ENCODE assay signal across 1 cellular context in genomic region chr11:67045314-67045713, GRCh38.
TF ChIP-seq lines count a peak whose summit lies in the region.

No MANE protein-coding gene starts in this region.

TF ChIP-seq in K562, 482 proteins besides CTCF, POLR2A, EP300 and RAD21 (continued from another document):
- TF ChIP-seq JUN (IDR thresholded peaks at IDR 0.05; ENCODE audit: borderline replicate concordance, low read depth, low read length) (peak; percentile 65; the same call in 1 of the 2 replicates), JUN (CRISPR knock-in tag; IDR thresholded peaks at IDR 0.05; ENCODE audit: borderline replicate concordance) (no peak), BDP1 (IDR thresholded peaks at IDR 0.05; ENCODE audit: insufficient read depth, insufficient read length) (no peak), CBX3 (IDR thresholded peaks at IDR 0.05; ENCODE audit: borderline replicate concordance in 1 of 2, low read length in 2 of 2) (0 out of 3 replicates have a peak, but pooled peaks of 1 of the 2 experiments have one; percentile 36), ATF1 (CRISPR knock-in tag; IDR thresholded peaks at IDR 0.05) (no peak), ATF1 (tag; IDR thresholded peaks at IDR 0.05) (peak; percentile 29; the same call in 1 of the 2 replicates), ZNF121 (CRISPR knock-in tag; conservative IDR thresholded peaks at IDR 0.05) (no peak), ESRRA (IDR thresholded peaks at IDR 0.05; ENCODE audit: borderline replicate concordance, low read depth) (peak; percentile 12; the same call in 1 of the 2 replicates), ZFP36 (IDR thresholded peaks at IDR 0.05; ENCODE audit: low read depth, low read length, partially characterized antibody) (peak; percentile 25), RBM22 (IDR thresholded peaks at IDR 0.05; ENCODE audit: low read depth, low read length, poor library complexity, severe bottlenecking) (no peak), ZFP30 (CRISPR knock-in tag; IDR thresholded peaks at IDR 0.05; ENCODE audit: borderline replicate concordance) (no peak), KDM1A (IDR thresholded peaks at IDR 0.05) (peak; percentile 64 to 84; a peak in 3 of 4 replicates), PTTG1 (tag; IDR thresholded peaks at IDR 0.05; ENCODE audit: low read depth) (no peak), USF1 (CRISPR knock-in tag; IDR thresholded peaks at IDR 0.05) (peak; percentile 32; the same call in 1 of the 2 replicates), FOSL1 (tag; conservative IDR thresholded peaks at IDR 0.05) (peak; percentile 72), TRIM24 (IDR thresholded peaks at IDR 0.05) (no peak), GABPA (tag; conservative IDR thresholded peaks at IDR 0.05; ENCODE audit: low read depth) (no peak), EGR1 (conservative IDR thresholded peaks at IDR 0.05) (peak; percentile 59), RCOR1 (IDR thresholded peaks at IDR 0.05; ENCODE audit: borderline replicate concordance in 1 of 2, low read depth in 2 of 2, low read length in 2 of 2) (peak in 1 of 2 experiments; percentile 68; a peak in 2 of 4 replicates), NKRF (IDR thresholded peaks at IDR 0.05; ENCODE audit: borderline replicate concordance) (no peak), GABPB1 (CRISPR knock-in tag; IDR thresholded peaks at IDR 0.05) (no peak), BCOR (IDR thresholded peaks at IDR 0.05) (peak; percentile 88), CREM (IDR thresholded peaks at IDR 0.05; ENCODE audit: low read depth) (peak; percentile 68), ADNP (tag; IDR thresholded peaks at IDR 0.05) (peak; percentile 72; the same call in 1 of the 2 replicates), ZBTB17 (CRISPR knock-in tag; IDR thresholded peaks at IDR 0.05) (no peak), JUND (IDR thresholded peaks at IDR 0.05; ENCODE audit: borderline replicate concordance, low read depth, low read length) (peak; percentile 63; the same call in 1 of the 2 replicates), JUND (tag; IDR thresholded peaks at IDR 0.05; ENCODE audit: borderline replicate concordance, low read depth, low read length) (no peak), RBM25 (IDR thresholded peaks at IDR 0.05; ENCODE audit: low read depth, low read length, severe bottlenecking) (peak; percentile 70), ATF3 (IDR thresholded peaks at IDR 0.05) (peak; percentile 70), ATF3 (CRISPR knock-in tag; conservative IDR thresholded peaks at IDR 0.05) (no peak), CREB3 (tag; conservative IDR thresholded peaks at IDR 0.05; ENCODE audit: low read depth) (no peak), NRF1 (conservative IDR thresholded peaks at IDR 0.05 in 1 of 2, IDR thresholded peaks at IDR 0.05 in 1 of 2) (peak in 1 of 2 experiments; percentile 9; a peak in 1 of 4 replicates), SMARCA5 (IDR thresholded peaks at IDR 0.05) (peak; percentile 88), KDM4B (IDR thresholded peaks at IDR 0.05; ENCODE audit: borderline replicate concordance in 2 of 2, low read depth in 1 of 2) (no peak), CBX5 (IDR thresholded peaks at IDR 0.05; ENCODE audit: borderline replicate concordance, low read depth) (no peak), CBX1 (IDR thresholded peaks at IDR 0.05; ENCODE audit: low read depth) (peak; percentile 78), HOXB6 (CRISPR knock-in tag; IDR thresholded peaks at IDR 0.05; ENCODE audit: borderline replicate concordance) (no peak), NFE2L1 (tag; IDR thresholded peaks at IDR 0.05; ENCODE audit: borderline replicate concordance, low read depth) (no peak)
TF ChIP-seq in K562: peak in this region for 21.
